In the genomic region with DNA sequence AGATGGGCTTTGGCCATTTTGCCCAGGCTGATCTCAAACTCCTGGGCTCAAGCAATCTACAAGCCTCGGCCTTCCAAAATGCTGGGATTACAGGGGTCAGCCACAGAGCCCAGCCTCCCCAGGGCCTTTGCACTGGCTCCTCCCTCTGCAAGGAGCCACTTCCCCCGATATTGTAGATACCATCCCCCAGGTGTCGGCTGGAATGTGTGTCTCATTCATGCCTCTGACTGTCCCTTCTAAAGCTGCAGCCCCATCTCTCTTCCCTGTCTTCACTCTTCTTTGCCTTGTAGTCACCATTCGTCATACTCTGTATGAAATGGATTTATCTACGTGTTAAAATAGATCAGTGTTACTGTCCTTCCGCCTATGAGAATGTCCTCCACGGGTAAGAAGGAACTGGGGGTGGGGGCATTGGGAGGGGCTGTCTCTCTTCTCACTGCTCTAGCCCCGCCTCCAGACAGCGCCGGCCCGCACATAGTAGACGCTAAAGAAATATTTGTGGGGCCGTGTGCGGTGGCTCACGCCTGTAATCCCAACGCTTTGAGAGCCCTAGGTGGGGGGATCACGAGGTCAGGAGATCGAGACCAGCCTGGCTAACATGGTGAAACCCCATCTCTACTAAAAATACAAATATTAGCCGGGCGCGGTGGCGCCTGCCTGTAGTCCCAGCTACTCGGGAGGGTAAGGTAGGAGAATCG, we compare ENCODE assay signal across 19 cellular contexts.
"Had no signal": no experiment of that assay in that cellular context is flagged by ENCODE, and none has a peak within 500 bp of the region (broad histone marks: within the 10 kb centered on the region; RNA-seq: fewer than 3 reads in every experiment).

No MANE protein-coding gene starts in this region.

- H3K4me3 Mint-ChIP-seq: activated CD4-positive, alpha-beta T cell treated with anti-CD3 and anti-CD28 coated beads, Interleukin-2, amount 10 ng/mL, durations not matched to agents 7 days and 5 days; activated naive CD4-positive, alpha-beta T cell treated with anti-CD3 and anti-CD28 coated beads, Interleukin-2, amount 50 U/mL, for 24 hours; central memory CD8-positive, alpha-beta T cell; stimulated activated naive CD8-positive, alpha-beta T cell treated with anti-CD3 and anti-CD28 coated beads, Interleukin-15, Interleukin-2, amounts not matched to agents 100 ng/mL and 50 ng/mL, for 24 hours had no signal

- H3K27ac ChIP-seq: ascending aorta, coronary artery, gastroesophageal sphincter, heart left ventricle, transverse colon had no signal

- H3K36me3 Mint-ChIP-seq: activated naive CD4-positive, alpha-beta T cell treated with anti-CD3 and anti-CD28 coated beads, Interleukin-2, amount 50 U/mL, for 24 hours had no signal

- H3K4me1 Mint-ChIP-seq: activated CD4-positive, alpha-beta T cell treated with anti-CD3 and anti-CD28 coated beads, Interleukin-2, amount 10 ng/mL, durations not matched to agents 7 days and 5 days; activated naive CD4-positive, alpha-beta T cell treated with anti-CD3 and anti-CD28 coated beads, Interleukin-2, amount 50 U/mL, for 24 hours had no signal

- H3K4me3 ChIP-seq: lung had no signal

- DNase-seq: activated CD4-positive, alpha-beta T cell treated with anti-CD3 and anti-CD28 coated beads, Interleukin-2, amount 10 ng/mL, durations not matched to agents 7 days and 5 days; activated gamma-delta T cell; activated T-cell treated with anti-CD3 and anti-CD28 coated beads, Interleukin-2, amount 50 U/mL, for 72 hours; islet precursor cell; occipital lobe; stimulated activated CD4-positive, alpha-beta T cell treated with anti-CD3 and anti-CD28 coated beads, Interleukin-2, amount 100 ng/mL, for 24 hours; transverse colon had no signal

- ATAC-seq: activated CD4-positive, CD25-positive, alpha-beta regulatory T cell treated with anti-CD3 and anti-CD28 coated beads, Interleukin-2, amount 50 U/mL, for 24 hours; activated T-cell treated with anti-CD3 and anti-CD28 coated beads, Interleukin-2, amount 50 U/mL, for 72 hours; esophagus mucosa had no signal

- H3K27ac Mint-ChIP-seq: activated CD4-positive, alpha-beta T cell treated with anti-CD3 and anti-CD28 coated beads, Interleukin-2, amount 10 ng/mL, durations not matched to agents 7 days and 5 days; activated naive CD4-positive, alpha-beta T cell treated with anti-CD3 and anti-CD28 coated beads, Interleukin-2, amount 50 U/mL, for 24 hours; activated T-cell treated with anti-CD3 and anti-CD28 coated beads, Interleukin-2, amount 50 U/mL, for 72 hours; progenitor cell of endocrine pancreas; stimulated activated naive CD8-positive, alpha-beta T cell treated with anti-CD3 and anti-CD28 coated beads, Interleukin-15, Interleukin-2, amounts not matched to agents 100 ng/mL and 50 ng/mL, for 24 hours had no signal

- H3K36me3 ChIP-seq: ascending aorta, gastroesophageal sphincter, heart left ventricle, transverse colon had no signal

- H3K9me3 ChIP-seq: ascending aorta, gastroesophageal sphincter, heart left ventricle, transverse colon had no signal

- H3K9me3 Mint-ChIP-seq: activated CD4-positive, alpha-beta T cell treated with anti-CD3 and anti-CD28 coated beads, Interleukin-2, amount 10 ng/mL, durations not matched to agents 7 days and 5 days; activated naive CD4-positive, alpha-beta T cell treated with anti-CD3 and anti-CD28 coated beads, Interleukin-2, amount 50 U/mL, for 24 hours; activated T-cell treated with anti-CD3 and anti-CD28 coated beads, Interleukin-2, amount 50 U/mL, for 72 hours; central memory CD8-positive, alpha-beta T cell; nephron; stimulated activated naive CD8-positive, alpha-beta T cell treated with anti-CD3 and anti-CD28 coated beads, Interleukin-15, Interleukin-2, amounts not matched to agents 100 ng/mL and 50 ng/mL, for 24 hours had no signal

- H3K4me1 ChIP-seq: ascending aorta had no signal
